31 cellular contexts compared by ENCODE assay signal in the genomic region with DNA sequence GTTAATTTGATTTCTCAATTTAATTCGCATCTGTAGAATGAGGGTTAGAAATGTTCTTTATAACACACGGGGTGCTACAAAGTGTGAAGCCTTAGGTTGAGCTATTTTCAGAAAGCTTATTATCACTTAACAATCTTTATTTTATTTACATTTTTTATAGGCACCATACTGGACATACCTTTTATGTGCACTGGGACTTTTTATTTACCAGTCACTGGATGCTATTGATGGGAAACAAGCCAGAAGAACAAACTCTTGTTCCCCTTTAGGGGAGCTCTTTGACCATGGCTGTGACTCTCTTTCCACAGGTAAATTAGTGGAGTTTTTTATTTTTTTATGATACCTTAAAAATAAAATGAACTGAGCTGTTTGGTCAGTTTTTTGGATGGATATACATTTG. TPM values are rescaled to one million over a fixed set of nuclear protein-coding genes. Genes with fewer than 3 reads are reported as not detected.
DNase-seq lines count a peak whose midpoint lies in the region; ATAC-seq and TF ChIP-seq lines count a peak whose summit lies in the region.
"Had no signal": no experiment of that assay in that cellular context is flagged by ENCODE, and none has a peak within 500 bp of the region (broad histone marks: within the 10 kb centered on the region; RNA-seq: fewer than 3 reads in every experiment).

No MANE protein-coding gene starts in this region.

- ATAC-seq in foreskin keratinocyte, result no peak

- DNase-seq in breast epithelium (ENCODE audit: low spot score in 2 of 2) (no peak), MCF 10A (ENCODE audit: unreplicated experiment) (no peak), colonic mucosa (no peak), transverse colon (no peak), A673 (ENCODE audit: low spot score) (no peak), T-helper 9 cell (no peak), foreskin keratinocyte (no peak)
- DNase-seq: activated CD4-positive, alpha-beta T cell treated with anti-CD3 and anti-CD28 coated beads, Interleukin-2, amount 10 ng/mL, durations not matched to agents 7 days and 5 days; activated effector memory CD4-positive, alpha-beta T cell treated with Interleukin-2 at 50 U/mL for 16 hours; activated T-cell treated with anti-CD3 and anti-CD28 coated beads, Interleukin-2, amount 50 U/mL, for 1 hour; Calu3; DMS79 treated with DMSO at 0.1 percent for 48 hours; GDM1; Kasumi-1; MV-4-11; NCI-H1436 treated with DMSO at 0.1 percent for 48 hours; NCI-H345; NCI-H69; SJCRH30; stimulated activated CD4-positive, alpha-beta T cell treated with anti-CD3 and anti-CD28 coated beads, Interleukin-12 subunit alpha, Interleukin-12 subunit beta, amount 100 ng/mL, for 4 hours; stimulated activated CD4-positive, alpha-beta T cell treated with anti-CD3 and anti-CD28 coated beads, Interleukin-2, amount 100 ng/mL, for 48 hours; T1000 had no signal

- CTCF ChIA-PET in MCF 10A (lab: Yijun Ruan, JAX) (interaction anchor here (0.6 kb wide), 2 partner anchors 104 to 311 kb away, joined by 3 read pairs; no protein-coding TSS in a partner anchor), A673 (lab: Charles Lee) (no interaction called here)

- no peaks in the 10 kb centered on the region for H3K27me3 ChIP-seq in breast epithelium
- H3K27me3 ChIP-seq in colonic mucosa, result no peaks in the 10 kb centered on the region
- no peaks in the 10 kb centered on the region for H3K27me3 ChIP-seq in muscle layer of duodenum (ENCODE audit: low read depth, low read length)
- no peaks in the 10 kb centered on the region for H3K27me3 ChIP-seq in transverse colon
- H3K27me3 ChIP-seq in A673 (replicated peaks; ENCODE audit: insufficient read depth, low read depth, low read length, poor library complexity), result no peaks in the 10 kb centered on the region
- no peaks in the 10 kb centered on the region for H3K27me3 ChIP-seq in foreskin keratinocyte
- H3K27me3 ChIP-seq: ascending aorta, SJCRH30, stomach had no signal

- H3K9me3 ChIP-seq in breast epithelium, result no peaks in the 10 kb centered on the region
- H3K9me3 ChIP-seq in colonic mucosa, result no peaks in the 10 kb centered on the region
- no peaks in the 10 kb centered on the region for H3K9me3 ChIP-seq in muscle layer of duodenum (ENCODE audit: control insufficient read depth in 1 of 2, low read length in 2 of 2)
- no peaks in the 10 kb centered on the region for H3K9me3 ChIP-seq in transverse colon
- H3K9me3 ChIP-seq in A673 (ENCODE audit: low read depth, low read length, poor library complexity, severe bottlenecking), result no peaks in the 10 kb centered on the region
- H3K9me3 ChIP-seq: ascending aorta, HAP-1, SJCRH30, stomach had no signal

- in situ Hi-C loops in transverse colon (cut with MboI; ENCODE audit: low pct_ligation_motif_present in 1 of 4, low pct_unique_long_range_greater_than_20kb in 1 of 4, low sequenced_read_pairs in 3 of 4), result no loop called here

- H3K4me1 Mint-ChIP-seq in MCF 10A (ENCODE audit: insufficient read depth, unreplicated experiment), result peaks cover 10% of the 10 kb centered on the region

- POLR2A ChIA-PET in MCF 10A (lab: Yijun Ruan, JAX), result interaction anchor here (0.8 kb wide), 1 partner anchor 12 kb away, joined by 4 read pairs; no protein-coding TSS in a partner anchor
- POLR2A ChIA-PET in A673 (lab: Charles Lee; ENCODE audit: low non-redundant PET), result no interaction called here

- TF ChIP-seq POLR2A in breast epithelium (IDR thresholded peaks at IDR 0.05) (no peak), transverse colon (IDR thresholded peaks at IDR 0.05) (no peak)

- peaks cover 13% of the 10 kb centered on the region for H3K36me3 Mint-ChIP-seq in MCF 10A (ENCODE audit: insufficient read depth, unreplicated experiment)

- H3K27ac ChIP-seq in breast epithelium (peak overlapping the region; percentile 52 to 69), colonic mucosa (peak overlapping the region; percentile 62), muscle layer of duodenum (ENCODE audit: low read length) (peak overlapping the region; percentile 74), transverse colon (peak overlapping the region; percentile 68 to 75 (median 71)), A673 (ENCODE audit: low read depth, low read length, poor library complexity, severe bottlenecking) (no peak overlapping the region), foreskin keratinocyte (no peak overlapping the region)
- H3K27ac ChIP-seq: ascending aorta, SJCRH30 had no signal

- H3K9me3 Mint-ChIP-seq in MCF 10A (ENCODE audit: unreplicated experiment), result no peaks in the 10 kb centered on the region
- H3K9me3 Mint-ChIP-seq: activated CD4-positive, alpha-beta T cell treated with anti-CD3 and anti-CD28 coated beads, Interleukin-2, amount 10 ng/mL, durations not matched to agents 7 days and 5 days; neural crest cell; type B pancreatic cell had no signal

- no peak overlapping the region for H3K27ac Mint-ChIP-seq in MCF 10A (ENCODE audit: low read depth, unreplicated experiment)
- H3K27ac Mint-ChIP-seq: activated CD4-positive, alpha-beta T cell treated with anti-CD3 and anti-CD28 coated beads, Interleukin-2, amount 10 ng/mL, durations not matched to agents 7 days and 5 days; activated naive CD8-positive, alpha-beta T cell had no signal

- H3K4me3 ChIP-seq in breast epithelium (no peak overlapping the region), colonic mucosa (no peak overlapping the region), muscle layer of duodenum (ENCODE audit: low read depth in 1 of 2, low read length in 2 of 2) (no peak overlapping the region), transverse colon (no peak overlapping the region), A673 (ENCODE audit: low read depth, low read length, poor library complexity, severe bottlenecking) (no peak overlapping the region)
- H3K4me3 ChIP-seq: ascending aorta, HAP-1, lung, SJCRH30, stomach had no signal

- no TSS peak for BruUV-seq in MCF 10A (replicated peaks; lab: Mats Ljungman, UMichigan)
- BruUV-seq in A673 (replicated peaks; lab: Mats Ljungman, UMichigan), result no TSS peak

- intact Hi-C loops in breast epithelium (cut with DNase I; ENCODE audit: low total_unique reads) (no loop called here), MCF 10A (cut with micrococcal nuclease) (no loop called here), colonic mucosa (cut with DNase I) (no loop called here), transverse colon (cut with DNase I; ENCODE audit: low total_unique reads) (no loop called here), A673 (cut with micrococcal nuclease; ENCODE audit: unreplicated experiment) (no loop called here)

- no peak for TF ChIP-seq CTCF in breast epithelium (IDR thresholded peaks at IDR 0.05)
- no peak for TF ChIP-seq CTCF in MCF 10A (IDR thresholded peaks at IDR 0.05; ENCODE audit: unreplicated experiment)
- TF ChIP-seq CTCF in colonic mucosa (IDR thresholded peaks at IDR 0.05), result no peak
- no peak for TF ChIP-seq CTCF in transverse colon (IDR thresholded peaks at IDR 0.05)
- TF ChIP-seq CTCF in A673 (conservative IDR thresholded peaks at IDR 0.05; ENCODE audit: low read depth, low read length), result no peak
- no peak for TF ChIP-seq CTCF in foreskin keratinocyte (conservative IDR thresholded peaks at IDR 0.05)

- no peak overlapping the region for H3K4me3 Mint-ChIP-seq in MCF 10A (ENCODE audit: unreplicated experiment)
- H3K4me3 Mint-ChIP-seq: activated CD4-positive, alpha-beta T cell treated with anti-CD3 and anti-CD28 coated beads, Interleukin-2, amount 10 ng/mL, durations not matched to agents 7 days and 5 days; activated naive CD8-positive, alpha-beta T cell had no signal

- no peaks in the 10 kb centered on the region for H3K27me3 Mint-ChIP-seq in MCF 10A (ENCODE audit: insufficient read depth, unreplicated experiment)
- H3K27me3 Mint-ChIP-seq: activated CD4-positive, alpha-beta T cell treated with anti-CD3 and anti-CD28 coated beads, Interleukin-2, amount 10 ng/mL, durations not matched to agents 7 days and 5 days; activated naive CD8-positive, alpha-beta T cell; type B pancreatic cell had no signal

- H3K4me1 ChIP-seq in breast epithelium (no peaks in the 10 kb centered on the region), colonic mucosa (no peaks in the 10 kb centered on the region), muscle layer of duodenum (ENCODE audit: control insufficient read depth in 1 of 2, insufficient read depth in 2 of 2, low read length in 2 of 2) (peaks cover 9 to 15% of the 10 kb centered on the region in 2 donors), transverse colon (peaks cover 6 to 49% (median 31%) of the 10 kb centered on the region in 4 donors), A673 (ENCODE audit: insufficient read depth, low read length, poor library complexity, severe bottlenecking) (no peaks in the 10 kb centered on the region), foreskin keratinocyte (no peaks in the 10 kb centered on the region)
- H3K4me1 ChIP-seq: SJCRH30 had no signal

- WGBS in transverse colon (ENCODE audit: low coverage in 1 of 2), 2 donors, result 58 to 81% methylated on average over 2 of the region's 2 CpGs

- no peak overlapping the region for H3K9ac ChIP-seq in colonic mucosa (ENCODE audit: low read depth in 2 of 2, low read length in 2 of 2)

- H3K36me3 ChIP-seq in breast epithelium (no peaks in the 10 kb centered on the region), colonic mucosa (no peaks in the 10 kb centered on the region), muscle layer of duodenum (ENCODE audit: control insufficient read depth in 1 of 2, insufficient read depth in 2 of 2, low read length in 2 of 2) (no peaks in the 10 kb centered on the region), transverse colon (no peaks in the 10 kb centered on the region), A673 (ENCODE audit: insufficient read depth, low read length, poor library complexity, severe bottlenecking) (no peaks in the 10 kb centered on the region)
- H3K36me3 ChIP-seq: SJCRH30 had no signal

- TF ChIP-seq EP300 in transverse colon (IDR thresholded peaks at IDR 0.05; ENCODE audit: low read depth), result no peak

RNA-seq across cellular contexts. Expression of a gene that starts 16.5 kb away (rescaled TPM):
- total RNA-seq in breast epithelium (100 to 1,000 TPM; 148 to 334 (median 278) TPM), MCF 10A (2022) (28.1 and 33.5 TPM in 2 replicates), colonic mucosa (100 to 1,000 TPM in 1 of 2 donors, 10 to 100 TPM in 1; 88.6 to 108 TPM), transverse colon (100 to 1,000 TPM; 114 to 215 (median 138) TPM), A673 (2021) (30.2 and 31.6 TPM in 2 replicates), foreskin keratinocyte (13.9 and 15.5 TPM in 2 replicates)
- polyA plus RNA-seq in foreskin keratinocyte, result 12.0 and 15.9 TPM in 2 replicates

RNA-seq across cellular contexts. Expression of a gene that starts 25.3 kb away (rescaled TPM):
- under 1 TPM in 2 of 3 donors, not detected in 1; 0.16 to 0.33 TPM for total RNA-seq in breast epithelium
- total RNA-seq in MCF 10A (2022), result not detected in 2 replicates
- under 1 TPM in 1 of 2 donors, not detected in 1; 0.35 TPM for total RNA-seq in colonic mucosa
- under 1 TPM in 1 of 4 donors, not detected in 3; 0.16 TPM for total RNA-seq in transverse colon
- 0.19 and 0.26 TPM in 2 replicates for total RNA-seq in A673 (2021)
- 0.07 and 0.17 TPM in 2 replicates for total RNA-seq in foreskin keratinocyte
- polyA plus RNA-seq in foreskin keratinocyte, result 0.07 TPM in 1 of 2 replicates, not detected in the other
- total RNA-seq: A172, ascending aorta, neural crest cell had no signal

Comparison
In these comparisons a context has a peak if more than half of its experiments do, and no peak if none do; other contexts are left out.
1. H3K27ac ChIP-seq: peak in breast epithelium (2 of 2), colonic mucosa (single experiment), muscle layer of duodenum (single experiment) and transverse colon (4 of 4); none in A673 (single experiment) and foreskin keratinocyte (single experiment).